In the genomic region with DNA sequence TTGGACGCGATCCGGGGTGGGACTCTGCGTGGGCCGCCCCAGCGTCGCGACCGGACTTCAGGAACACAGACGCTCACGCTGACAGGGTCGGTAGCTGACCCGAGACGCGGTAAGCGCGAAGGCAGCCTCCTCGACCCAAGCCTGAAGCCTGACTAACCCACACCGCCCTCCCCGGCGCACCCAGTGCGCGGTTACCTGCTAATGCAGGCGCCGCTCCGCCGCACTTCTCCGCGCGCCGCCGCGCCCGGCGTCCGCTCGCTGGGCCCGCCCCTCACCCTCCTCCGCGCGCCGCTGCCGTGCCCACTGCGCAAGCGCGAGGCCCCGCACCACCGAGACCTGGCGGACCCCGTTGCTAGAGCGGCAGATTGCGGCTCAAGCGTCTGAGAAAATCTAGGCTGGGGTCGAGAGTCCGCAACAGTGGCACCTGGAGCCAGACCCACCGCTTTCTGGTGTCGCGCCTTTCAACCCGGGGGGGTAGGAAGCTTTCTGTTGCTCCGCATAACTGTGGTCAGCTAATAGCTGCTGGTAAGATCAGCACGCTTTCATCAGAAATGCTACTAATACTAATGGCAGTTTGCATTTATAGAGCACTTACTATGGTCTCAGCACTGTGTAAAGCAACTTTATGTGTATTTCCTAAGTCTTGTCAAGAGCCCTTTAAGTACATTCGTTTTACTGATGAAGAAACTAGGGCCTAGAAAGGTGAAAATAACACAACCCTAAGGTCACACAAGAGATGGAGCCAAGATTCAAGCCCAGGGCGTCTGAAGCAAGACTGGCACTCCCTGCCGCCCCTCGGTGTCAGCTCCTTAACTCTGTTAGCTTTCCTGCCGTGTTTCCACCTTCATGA, we compare ENCODE assay signal across 8 cellular contexts. TPM values are rescaled to one million over a fixed set of nuclear protein-coding genes. Genes with fewer than 3 reads are reported as not detected.
DNase-seq lines count a peak whose midpoint lies in the region; ATAC-seq and TF ChIP-seq lines count a peak whose summit lies in the region.

A gene with protein sequence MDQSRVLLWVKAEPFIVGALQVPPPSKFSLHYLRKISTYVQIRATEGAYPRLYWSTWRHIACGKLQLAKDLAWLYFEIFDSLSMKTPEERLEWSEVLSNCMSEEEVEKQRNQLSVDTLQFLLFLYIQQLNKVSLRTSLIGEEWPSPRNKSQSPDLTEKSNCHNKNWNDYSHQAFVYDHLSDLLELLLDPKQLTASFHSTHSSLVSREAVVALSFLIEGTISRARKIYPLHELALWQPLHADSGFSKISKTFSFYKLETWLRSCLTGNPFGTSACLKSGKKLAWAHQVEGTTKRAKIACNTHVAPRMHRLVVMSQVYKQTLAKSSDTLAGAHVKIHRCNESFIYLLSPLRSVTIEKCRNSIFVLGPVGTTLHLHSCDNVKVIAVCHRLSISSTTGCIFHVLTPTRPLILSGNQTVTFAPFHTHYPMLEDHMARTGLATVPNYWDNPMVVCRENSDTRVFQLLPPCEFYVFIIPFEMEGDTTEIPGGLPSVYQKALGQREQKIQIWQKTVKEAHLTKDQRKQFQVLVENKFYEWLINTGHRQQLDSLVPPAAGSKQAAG (minus strand): TSS at position 268 of the 850 bp plus-strand sequence. CDS start 3,010 bp downstream, outside the sequence.

- H4K20me1 ChIP-seq in smooth muscle cell (ENCODE audit: low read depth), result no peaks in the 10 kb centered on the region

- POLR2A ChIA-PET in AG04450 (lab: Yijun Ruan, JAX) (interaction anchor here (1.4 kb wide), 1 partner anchor 216 kb away, joined by 3 read pairs; a partner anchor contains a TSS), activated B cell treated with CpG ODN at 0.5 μM for 24 hours (lab: Charles Lee) (interaction anchor here (0.7 to 6.1 kb wide), 13 partner anchors 10 to 1686 kb away, joined by 3 to 66 read pairs (median 5); a partner anchor contains a TSS)

- H3K4me3 Mint-ChIP-seq in activated B cell treated with CpG ODN at 0.5 μM for 24 hours, result peak within 1 kb of the TSS; percentile 94

- H3K27ac ChIP-seq in AG04450 (ENCODE audit: low read depth, low read length) (peak within 1 kb of the TSS; percentile 52), smooth muscle cell (ENCODE audit: low read depth) (peak within 1 kb of the TSS; percentile 70)

- H3K36me3 ChIP-seq in smooth muscle cell (ENCODE audit: low read depth), result no peaks in the 10 kb centered on the region

- no peaks in the 10 kb centered on the region for H3K27me3 Mint-ChIP-seq in activated B cell treated with CpG ODN at 0.5 μM for 24 hours

- intact Hi-C loops in activated B cell treated with CpG ODN at 0.5 μM for 24 hours (cut with micrococcal nuclease), result loop anchor here (1.0 to 5.0 kb wide), 4 partner anchors 260 to 981 kb away; a partner anchor contains a TSS

- H3K27me3 ChIP-seq in AG04450 (ENCODE audit: control insufficient read depth, insufficient read depth, low read length) (no peaks in the 10 kb centered on the region), smooth muscle cell (ENCODE audit: low read depth) (no peaks in the 10 kb centered on the region)

- peak within 1 kb of the TSS; percentile 99 for H2AFZ ChIP-seq in smooth muscle cell (ENCODE audit: low read depth)

- H3K4me2 ChIP-seq in smooth muscle cell, result peak within 1 kb of the TSS; percentile 91

- WGBS in smooth muscle cell (ENCODE audit: low lambda C conversion rate), result 1% methylated on average over 60 of the region's 66 CpGs

- H3K36me3 Mint-ChIP-seq in activated B cell treated with CpG ODN at 0.5 μM for 24 hours (ENCODE audit: low read depth), result peaks cover 34% of the 10 kb centered on the region

- peak within 1 kb of the TSS; percentile 78 for H3K9ac ChIP-seq in smooth muscle cell (ENCODE audit: low read depth)

- peak within 1 kb of the TSS; percentile 96 for H3K27ac Mint-ChIP-seq in activated B cell treated with CpG ODN at 0.5 μM for 24 hours

- no peaks in the 10 kb centered on the region for H3K9me3 Mint-ChIP-seq in activated B cell treated with CpG ODN at 0.5 μM for 24 hours

- CTCF ChIA-PET in AG04450 (lab: Charles Lee), result interaction anchor here (0.8 to 10.3 kb wide), 5 partner anchors 27 to 624 kb away, joined by 3 to 78 read pairs (median 4); no protein-coding TSS in a partner anchor
- CTCF ChIA-PET in activated B cell treated with CpG ODN at 0.5 μM for 24 hours (lab: Charles Lee), result interaction anchor here (1.2 to 1.6 kb wide), 3 partner anchors 27 to 624 kb away, joined by 7 to 8 read pairs (median 7); no protein-coding TSS in a partner anchor

- peaks cover 39% of the 10 kb centered on the region for H3K79me2 ChIP-seq in smooth muscle cell (ENCODE audit: low read depth)

- H3F3A ChIP-seq in smooth muscle cell (ENCODE audit: low read depth), result no peaks in the 10 kb centered on the region

- no peak for TF ChIP-seq CTCF in AG04450 (IDR thresholded peaks at IDR 0.05; ENCODE audit: low read depth, low read length)
- TF ChIP-seq CTCF in activated B cell treated with CpG ODN at 0.5 μM for 24 hours (IDR thresholded peaks at IDR 0.05), result no peak
- no peak for TF ChIP-seq CTCF in cardiac fibroblast (IDR thresholded peaks at IDR 0.05; ENCODE audit: low read depth, low read length)
- TF ChIP-seq CTCF in smooth muscle cell (IDR thresholded peaks at IDR 0.05; ENCODE audit: borderline replicate concordance, insufficient read depth, poor library complexity, severe bottlenecking), result no peak

- H3K4me1 ChIP-seq in smooth muscle cell (ENCODE audit: low read depth), result peaks cover 17% of the 10 kb centered on the region

- DNase-seq in AG04450 (ENCODE audit: low read depth, low spot score) (peak; percentile 61), NCI-H2227 (lab: John Stamatoyannopoulos, UW; ENCODE audit: unreplicated experiment) (peak; percentile 94), activated B cell treated with CpG ODN at 0.5 μM for 24 hours (peak; percentile 99), cardiac fibroblast (ENCODE audit: low read depth in 2 of 2) (peak; percentile 90 to 92), iPS-NIHi7 (ENCODE audit: extremely low spot score) (peak; percentile 93), smooth muscle cell (lab: John Stamatoyannopoulos, UW; ENCODE audit: unreplicated experiment) (peak; percentile 84)

- ATAC-seq in GM18907 (IDR thresholded peaks at IDR 0.05; ENCODE audit: unreplicated experiment) (peak; percentile 54), HG03139 (IDR thresholded peaks at IDR 0.05; ENCODE audit: unreplicated experiment) (peak; percentile 41), activated B cell treated with CpG ODN at 0.5 μM for 24 hours (ENCODE audit: low read depth) (peak; percentile 59)

- peak within 1 kb of the TSS; percentile 94 for H3K4me3 ChIP-seq in AG04450 (ENCODE audit: low read depth, low read length)
- peak within 1 kb of the TSS; percentile 98 to 99 for H3K4me3 ChIP-seq in cardiac fibroblast (replicated peaks in 1 of 2; ENCODE audit: low read depth in 2 of 2, low read length in 2 of 2)
- peak within 1 kb of the TSS; percentile 76 for H3K4me3 ChIP-seq in smooth muscle cell

- H3K4me1 Mint-ChIP-seq in activated B cell treated with CpG ODN at 0.5 μM for 24 hours, result peaks cover 63% of the 10 kb centered on the region

- H3K9me3 ChIP-seq in AG04450 (ENCODE audit: control insufficient read depth, insufficient read depth, low read length) (no peaks in the 10 kb centered on the region; the same call in 1 of the 2 replicates), smooth muscle cell (replicated peaks; ENCODE audit: low read depth) (no peaks in the 10 kb centered on the region)

RNA-seq across cellular contexts. Expression of the gene that starts here (rescaled TPM):
- polyA plus RNA-seq in AG04450 (2011; rRNA removed) (10.5 and 13.1 TPM in 2 replicates), smooth muscle cell (15.5 and 19.5 TPM in 2 replicates)
- 10.7 and 14.7 TPM in 2 replicates for polyA minus RNA-seq in AG04450 (2011; rRNA and poly(A)+ RNA removed)
- total RNA-seq in activated B cell treated with CpG ODN at 0.5 μM for 24 hours (11.9 and 15.4 TPM in 2 replicates), smooth muscle cell (12.2 and 15.2 TPM in 2 replicates)

Comparison
In these comparisons a context has a peak if more than half of its experiments do, and no peak if none do; other contexts are left out.
1. Peak in every context shown above with its lines: DNase-seq, ATAC-seq, H3K4me3 ChIP-seq and H3K27ac ChIP-seq.